8 cellular contexts compared by ENCODE assay signal in the genomic region with DNA sequence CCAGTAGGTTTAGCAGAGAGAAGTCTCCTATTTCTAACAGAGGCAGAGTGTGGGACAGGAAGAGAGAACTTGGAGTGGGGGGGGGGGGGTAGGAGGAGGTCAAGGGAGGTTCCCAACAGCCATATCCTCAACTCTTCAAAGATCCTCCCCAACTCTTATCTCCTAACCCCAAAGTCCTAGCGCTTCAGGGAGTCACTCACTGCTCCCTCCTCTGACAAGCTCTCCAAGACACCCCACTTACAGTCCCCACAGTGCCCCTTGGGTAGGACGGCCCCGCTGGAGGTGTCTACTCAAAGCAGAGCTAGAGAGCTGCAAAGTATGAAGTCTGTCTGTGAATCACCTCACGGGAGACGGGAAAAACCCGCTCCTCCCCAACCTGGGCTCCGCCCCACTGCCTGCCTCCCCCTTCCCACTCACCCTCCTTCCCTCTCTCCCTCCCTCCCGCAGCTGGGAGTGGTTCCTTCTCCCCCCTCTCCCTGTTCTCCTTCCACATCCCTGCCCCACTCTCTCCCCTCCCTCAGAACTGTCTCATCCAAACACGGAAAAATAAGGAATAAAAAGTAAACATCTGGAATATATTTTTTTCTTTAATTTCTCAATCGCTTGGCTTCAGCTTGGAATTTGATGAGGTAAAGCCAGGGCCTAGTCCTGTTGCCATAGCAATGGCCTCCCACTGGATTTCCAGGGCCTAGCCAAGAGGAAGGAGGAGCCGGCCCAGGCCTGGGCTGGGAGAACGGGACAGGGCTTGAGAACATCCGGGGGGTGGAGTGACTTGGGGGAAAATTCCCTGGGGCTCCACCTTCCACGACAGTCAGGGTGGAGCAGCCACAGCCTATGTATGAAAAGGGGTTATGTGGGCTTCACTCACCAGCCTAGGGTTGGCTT. TPM values are rescaled to one million over a fixed set of nuclear protein-coding genes. Genes with fewer than 3 reads are reported as not detected.
DNase-seq lines count a peak whose midpoint lies in the region; FAIRE-seq and TF ChIP-seq lines count a peak whose summit lies in the region.

No MANE protein-coding gene starts in this region.

- no peak overlapping the region for H3K9ac ChIP-seq in Loucy (ENCODE audit: low read depth, low read length, poor library complexity, severe bottlenecking)

- H3K9me3 ChIP-seq in Loucy (ENCODE audit: insufficient read depth, low read depth, low read length) (no peaks in the 10 kb centered on the region), adrenal gland (replicated peaks in 1 of 3) (no peaks in the 10 kb centered on the region), osteoblast (ENCODE audit: low read depth, low read length) (no peaks in the 10 kb centered on the region)

- TF ChIP-seq CTCF in Loucy (conservative IDR thresholded peaks at IDR 0.05; ENCODE audit: low read length) (no peak), adrenal gland (IDR thresholded peaks at IDR 0.05) (no peak), osteoblast (IDR thresholded peaks at IDR 0.05; ENCODE audit: extremely low read depth, low read depth, low read length) (no peak)

- H3K4me1 ChIP-seq in Loucy (ENCODE audit: insufficient read depth, low read length, poor library complexity, severe bottlenecking) (peaks cover 33% of the 10 kb centered on the region), adrenal gland (replicated peaks in 1 of 2) (peaks cover 60 to 75% of the 10 kb centered on the region in 2 donors), osteoblast (ENCODE audit: insufficient read depth, low read length) (peaks cover 45% of the 10 kb centered on the region)

- H3K79me2 ChIP-seq in Loucy (ENCODE audit: insufficient read depth, low read length) = peaks cover 4% of the 10 kb centered on the region; the same call in 1 of the 2 replicates
- H3K79me2 ChIP-seq in osteoblast (ENCODE audit: insufficient read depth, low read length) = peaks cover 64% of the 10 kb centered on the region

- no peak overlapping the region for H3K4me3 ChIP-seq in Loucy (ENCODE audit: low read length, poor library complexity, severe bottlenecking)
- peak overlapping the region in 2 of 4 donors; percentile 37 to 92 for H3K4me3 ChIP-seq in adrenal gland
- peak overlapping the region; percentile 96 for H3K4me3 ChIP-seq in osteoblast (ENCODE audit: insufficient read depth, low read length)

- no peak overlapping the region for H2AFZ ChIP-seq in Loucy (ENCODE audit: low read length)
- H2AFZ ChIP-seq in osteoblast (ENCODE audit: low read length) = peak overlapping the region; percentile 69

- H3K27ac ChIP-seq in adrenal gland (peak overlapping the region; percentile 69 to 100 (median 98)), osteoblast (ENCODE audit: low read depth, low read length) (peak overlapping the region; percentile 97)

- no peak for FAIRE-seq in GM12892 (lab: Jason Lieb, UNC)

- H3K9me2 ChIP-seq in Loucy (replicated peaks; ENCODE audit: low read depth, low read length) = no peaks in the 10 kb centered on the region

- H4K20me1 ChIP-seq in Loucy (ENCODE audit: insufficient read depth, low read length, poor library complexity, severe bottlenecking) (peaks cover 5% of the 10 kb centered on the region), osteoblast (ENCODE audit: insufficient read depth, low read length) (peaks cover 39% of the 10 kb centered on the region)

- intact Hi-C loops in adrenal gland (cut with DNase I) (no loop called here), head of caudate nucleus (cut with DNase I) (no loop called here)

- H3K27me3 ChIP-seq in Loucy (ENCODE audit: insufficient read depth, low read length, poor library complexity, severe bottlenecking) (no peaks in the 10 kb centered on the region), adrenal gland (no peaks in the 10 kb centered on the region), osteoblast (ENCODE audit: insufficient read depth, low read length) (no peaks in the 10 kb centered on the region)

- TF ChIP-seq POLR2A in adrenal gland (IDR thresholded peaks at IDR 0.05) (peak in 1 of 2 donors; percentile 59), GM12892 (IDR thresholded peaks at IDR 0.05; ENCODE audit: low read depth, low read length) (no peak)

- peaks cover 18% of the 10 kb centered on the region; the same call in 1 of the 2 replicates for H3K36me3 ChIP-seq in Loucy (ENCODE audit: insufficient read depth, low read length)
- H3K36me3 ChIP-seq in adrenal gland (replicated peaks in 1 of 2) = peaks cover 0 to 39% of the 10 kb centered on the region in 2 donors
- H3K36me3 ChIP-seq in osteoblast (ENCODE audit: insufficient read depth, low read length) = peaks cover 48% of the 10 kb centered on the region

- peak overlapping the region; percentile 48 for H3K4me2 ChIP-seq in Loucy (ENCODE audit: low read depth, low read length, poor library complexity, severe bottlenecking)
- H3K4me2 ChIP-seq in osteoblast (ENCODE audit: insufficient read depth, low read length) = peak overlapping the region; percentile 96

- H3F3A ChIP-seq in Loucy (ENCODE audit: low read depth) = no peaks in the 10 kb centered on the region

- 13 to 17% (median 14%) methylated on average over 14 of the region's 14 CpGs for WGBS in adrenal gland, 4 donors

- DNase-seq in DMS53 treated with DMSO at 0.1 percent for 48 hours (lab: John Stamatoyannopoulos, UW; ENCODE audit: unreplicated experiment) = peak; percentile 44
- peak; percentile 91 to 98 (median 97) for DNase-seq in adrenal gland
- DNase-seq in head of caudate nucleus = peak; percentile 47 to 93 (median 80)
- peak; percentile 100 for DNase-seq in osteoblast (ENCODE audit: insufficient read length, low spot score, missing footprints)
- no peak for DNase-seq in MV-4-11 (lab: John Stamatoyannopoulos, UW)
- no peak for DNase-seq in UCSD-AML1 (lab: John Stamatoyannopoulos, UW; ENCODE audit: unreplicated experiment)
- DNase-seq in GM12892 (ENCODE audit: insufficient read length) = no peak

RNA-seq across cellular contexts. Expression of a gene that starts 2.5 kb away (rescaled TPM):
- total RNA-seq in adrenal gland (100 to 1,000 TPM in 7 of 8 donors, 10 to 100 TPM in 1; 98.2 to 203 (median 140) TPM), osteoblast (71.6 and 74.6 TPM in 2 replicates)
- 100 to 1,000 TPM; 113 to 338 (median 209) TPM for polyA plus RNA-seq in adrenal gland
- 5.8 TPM for polyA plus RNA-seq in GM12892 (2012; ENCODE audit: missing spikeins)

RNA-seq across cellular contexts. Expression of a gene that starts 13.5 kb away (rescaled TPM):
- 10 to 100 TPM; 37.4 to 68.3 (median 56.9) TPM for total RNA-seq in adrenal gland
- 100 to 1,000 TPM in 1 of 3 donors, 10 to 100 TPM in 2; 25.3 to 106 (median 31.0) TPM for polyA plus RNA-seq in adrenal gland
- total RNA-seq in osteoblast = 55.4 and 58.0 TPM in 2 replicates
- 117 TPM for polyA plus RNA-seq in GM12892 (2012; ENCODE audit: missing spikeins)

RNA-seq across cellular contexts. Expression of a gene that starts 15.9 kb away (rescaled TPM):
- total RNA-seq in adrenal gland (1 to 10 TPM in 3 of 8 donors, under 1 TPM in 4, not detected in 1; 0.11 to 1.3 (median 0.87) TPM), osteoblast (not detected in 2 replicates)
- polyA plus RNA-seq in adrenal gland = under 1 TPM in 2 of 3 donors, not detected in 1; 0.13 to 0.66 TPM
- polyA plus RNA-seq in GM12892 (2012; ENCODE audit: missing spikeins) = not detected

RNA-seq across cellular contexts. Expression of a gene that starts 58.7 kb away (rescaled TPM):
- total RNA-seq in adrenal gland (not detected), osteoblast (not detected in 2 replicates)
- not detected for polyA plus RNA-seq in adrenal gland
- polyA plus RNA-seq in GM12892 (2012; ENCODE audit: missing spikeins) = not detected

Comparison
In these comparisons a context has a peak if more than half of its experiments do, and no peak if none do; other contexts are left out.
1. DNase-seq: peak in DMS53 treated with DMSO at 0.1 percent for 48 hours (single experiment), adrenal gland (7 of 7), head of caudate nucleus (42 of 42) and osteoblast (single experiment); none in MV-4-11 (single experiment), UCSD-AML1 (single experiment) and GM12892 (single experiment).